1 cellular context compared by ENCODE assay signal in genomic region chr5:180381851-180382480, GRCh38.
A peak's percentile ranks its signal among the peaks of the same experiment; 100 is the strongest.
TF ChIP-seq lines count a peak whose summit lies in the region.

No MANE protein-coding gene starts in this region.

TF ChIP-seq in HepG2, 621 proteins besides CTCF, POLR2A, EP300 and RAD21:
- TF ChIP-seq ZNF441 (CRISPR knock-in tag; IDR thresholded peaks at IDR 0.05; ENCODE audit: borderline replicate concordance) (no peak), ZNF329 (CRISPR knock-in tag; IDR thresholded peaks at IDR 0.05; ENCODE audit: low read depth) (peak; percentile 90)
